21 cellular contexts compared by ENCODE assay signal in the genomic region with DNA sequence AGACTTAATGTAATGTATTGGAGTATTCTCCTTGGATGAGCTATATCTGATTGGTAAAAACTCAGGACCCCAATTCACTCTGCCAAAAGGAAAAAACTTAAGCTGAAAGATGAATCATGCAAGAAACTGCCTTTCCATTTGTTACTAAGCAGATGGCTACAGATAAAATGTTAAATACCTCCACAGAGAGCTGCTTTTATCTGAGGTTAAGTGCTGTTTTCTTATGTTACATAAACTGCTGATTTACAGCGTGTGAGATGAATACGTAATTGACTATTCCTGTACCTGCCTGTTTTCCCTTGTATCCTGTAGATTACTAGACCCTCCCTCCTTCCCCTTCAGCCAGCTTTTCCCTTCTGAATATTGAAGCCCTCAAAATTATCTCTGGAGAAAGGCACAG. TPM values are rescaled to one million over a fixed set of nuclear protein-coding genes. Genes with fewer than 3 reads are reported as not detected.
A peak's percentile ranks its signal among the peaks of the same experiment; 100 is the strongest.
DNase-seq lines count a peak whose midpoint lies in the region; ATAC-seq, FAIRE-seq and TF ChIP-seq lines count a peak whose summit lies in the region.
"Had no signal": no experiment of that assay in that cellular context is flagged by ENCODE, and none has a peak within 500 bp of the region (broad histone marks: within the 10 kb centered on the region; RNA-seq: fewer than 3 reads in every experiment).

No MANE protein-coding gene starts in this region.

- H3K9ac ChIP-seq in SK-N-SH (no peak overlapping the region), astrocyte (ENCODE audit: low read length) (no peak overlapping the region)
- H3K9ac ChIP-seq: BLaER1 had no signal

- peak overlapping the region; percentile 12 for H3K27ac Mint-ChIP-seq in astrocyte (ENCODE audit: unreplicated experiment)
- H3K27ac Mint-ChIP-seq in stimulated activated naive CD8-positive, alpha-beta T cell treated with anti-CD3 and anti-CD28 coated beads, Interleukin-15, amount 100 ng/mL, for 72 hours = no peak overlapping the region
- H3K27ac Mint-ChIP-seq: CD14-positive monocyte, HFFc6 had no signal

- 18% methylated on average over 2 of the region's 2 CpGs for WGBS in SK-N-SH (ENCODE audit: low lambda C conversion rate)
- WGBS in aorta, 2 donors = 32 to 77% methylated on average over 2 of the region's 2 CpGs

- H3K4me2 ChIP-seq in SK-N-SH (no peak overlapping the region), astrocyte (ENCODE audit: low read length) (no peak overlapping the region), osteoblast (ENCODE audit: insufficient read depth, low read length) (no peak overlapping the region)
- H3K4me2 ChIP-seq: A549, BLaER1 had no signal

- H3K4me3 ChIP-seq in SK-N-SH (ENCODE audit: low read depth in 2 of 2, low read length in 1 of 2) = no peak overlapping the region
- H3K4me3 ChIP-seq in astrocyte (ENCODE audit: insufficient read depth, low read depth, low read length) = no peak overlapping the region
- H3K4me3 ChIP-seq in fibroblast of villous mesenchyme (ENCODE audit: low read depth, low read length) = no peak overlapping the region
- H3K4me3 ChIP-seq in osteoblast (ENCODE audit: insufficient read depth, low read length) = no peak overlapping the region
- H3K4me3 ChIP-seq in aorta (ENCODE audit: low read length in 2 of 2) = no peak overlapping the region
- H3K4me3 ChIP-seq: A549, BLaER1 had no signal

- no peak for TF ChIP-seq EP300 in SK-N-SH (IDR thresholded peaks at IDR 0.05; ENCODE audit: borderline replicate concordance in 1 of 2, low read depth in 1 of 2, low read length in 1 of 2)

- no peak for FAIRE-seq in astrocyte (lab: Jason Lieb, UNC)
- FAIRE-seq: A549, HTR-8/SVneo had no signal

- no peaks in the 10 kb centered on the region for H3K9me2 ChIP-seq in SK-N-SH

- H3K4me1 ChIP-seq in SK-N-SH (ENCODE audit: control insufficient read depth in 1 of 2, insufficient read depth in 2 of 2, low read depth in 1 of 2, low read length in 1 of 2) (no peaks in the 10 kb centered on the region), astrocyte (ENCODE audit: insufficient read depth, low read length) (no peaks in the 10 kb centered on the region), osteoblast (ENCODE audit: insufficient read depth, low read length) (no peaks in the 10 kb centered on the region), aorta (ENCODE audit: control insufficient read depth in 1 of 2, insufficient read depth in 2 of 2, low read length in 2 of 2) (no peaks in the 10 kb centered on the region)
- H3K4me1 ChIP-seq: A549, BLaER1 had no signal

- no peaks in the 10 kb centered on the region for H3F3A ChIP-seq in SK-N-SH (replicated peaks; ENCODE audit: insufficient read depth)

- H3K27me3 ChIP-seq in SK-N-SH (ENCODE audit: insufficient read depth) = no peaks in the 10 kb centered on the region
- no peaks in the 10 kb centered on the region for H3K27me3 ChIP-seq in astrocyte (ENCODE audit: insufficient read depth, low read length)
- H3K27me3 ChIP-seq in osteoblast (ENCODE audit: insufficient read depth, low read length) = peaks cover 3% of the 10 kb centered on the region
- H3K27me3 ChIP-seq in aorta (ENCODE audit: control insufficient read depth in 1 of 2, insufficient read depth in 2 of 2, low read length in 1 of 2) = no peaks in the 10 kb centered on the region
- H3K27me3 ChIP-seq: BLaER1 had no signal

- CTCF ChIA-PET in SK-N-SH (lab: Yijun Ruan, JAX) = no interaction called here

- TF ChIP-seq RAD21 in SK-N-SH (IDR thresholded peaks at IDR 0.05; ENCODE audit: low read length) = no peak

- H3K4me3 Mint-ChIP-seq in astrocyte (ENCODE audit: unreplicated experiment) = no peak overlapping the region
- H3K4me3 Mint-ChIP-seq in stimulated activated naive CD8-positive, alpha-beta T cell treated with anti-CD3 and anti-CD28 coated beads, Interleukin-15, amount 100 ng/mL, for 72 hours = no peak overlapping the region
- H3K4me3 Mint-ChIP-seq: CD14-positive monocyte; CD4-positive, alpha-beta memory T cell; HFFc6 had no signal

- no peak overlapping the region for H3K27ac ChIP-seq in SK-N-SH (ENCODE audit: low read depth in 2 of 2, low read length in 1 of 2)
- no peak overlapping the region for H3K27ac ChIP-seq in astrocyte (ENCODE audit: low read depth, low read length)
- no peak overlapping the region for H3K27ac ChIP-seq in osteoblast (ENCODE audit: low read depth, low read length)
- no peak overlapping the region for H3K27ac ChIP-seq in aorta (ENCODE audit: low read depth in 1 of 2, low read length in 2 of 2)
- H3K27ac ChIP-seq: 22Rv1, A549, BLaER1 had no signal

- no peaks in the 10 kb centered on the region for H4K20me1 ChIP-seq in SK-N-SH (ENCODE audit: insufficient read depth)
- H4K20me1 ChIP-seq in astrocyte (ENCODE audit: insufficient read depth, low read length) = no peaks in the 10 kb centered on the region
- H4K20me1 ChIP-seq in osteoblast (ENCODE audit: insufficient read depth, low read length) = no peaks in the 10 kb centered on the region
- H4K20me1 ChIP-seq: BLaER1 had no signal

- no peak for TF ChIP-seq CTCF in SK-N-SH (IDR thresholded peaks at IDR 0.05)
- no peak for TF ChIP-seq CTCF in astrocyte (IDR thresholded peaks at IDR 0.05; ENCODE audit: insufficient read depth, low read depth, low read length)
- no peak for TF ChIP-seq CTCF in fibroblast of villous mesenchyme (IDR thresholded peaks at IDR 0.05; ENCODE audit: insufficient read depth, low read depth, low read length)
- no peak for TF ChIP-seq CTCF in osteoblast (IDR thresholded peaks at IDR 0.05; ENCODE audit: extremely low read depth, low read depth, low read length)

- H3K9me3 Mint-ChIP-seq in astrocyte (ENCODE audit: unreplicated experiment) = peaks cover 5% of the 10 kb centered on the region
- H3K9me3 Mint-ChIP-seq in stimulated activated naive CD8-positive, alpha-beta T cell treated with anti-CD3 and anti-CD28 coated beads, Interleukin-15, amount 100 ng/mL, for 72 hours = peaks cover 7 to 25% of the 10 kb centered on the region in 2 donors

- no peak for DNase-seq in SK-N-SH
- DNase-seq in astrocyte (ENCODE audit: low read depth) = peak; percentile 24
- peak; percentile 30 for DNase-seq in fibroblast of villous mesenchyme (ENCODE audit: low read depth)
- DNase-seq in osteoblast (ENCODE audit: insufficient read length, low spot score, missing footprints) = peak; percentile 39
- DNase-seq in NCI-H2171 (lab: John Stamatoyannopoulos, UW) = no peak
- no peak for DNase-seq in aorta
- no peak for DNase-seq in stimulated activated naive CD8-positive, alpha-beta T cell treated with anti-CD3 and anti-CD28 coated beads, Interleukin-15, amount 100 ng/mL, for 72 hours
- DNase-seq: CD4-positive, alpha-beta memory T cell; DMS153; DMS79 treated with DMSO at 0.1 percent for 48 hours; GF-D8; GOT3; H7; HFFc6 had no signal

- H3K9me3 ChIP-seq in SK-N-SH = no peaks in the 10 kb centered on the region
- H3K9me3 ChIP-seq in astrocyte (ENCODE audit: insufficient read depth, low read depth, low read length) = no peaks in the 10 kb centered on the region
- no peaks in the 10 kb centered on the region for H3K9me3 ChIP-seq in osteoblast (ENCODE audit: low read depth, low read length)
- H3K9me3 ChIP-seq in aorta (ENCODE audit: control insufficient read depth, low read length) = peaks cover 6% of the 10 kb centered on the region
- H3K9me3 ChIP-seq: A549 had no signal

- intact Hi-C loops in aorta (cut with DNase I) = no loop called here

- POLR2A ChIA-PET in SK-N-SH (lab: Yijun Ruan, JAX) = no interaction called here

- no peak overlapping the region for H2AFZ ChIP-seq in SK-N-SH (ENCODE audit: low read depth)
- H2AFZ ChIP-seq in astrocyte (ENCODE audit: low read depth, low read length) = no peak overlapping the region
- no peak overlapping the region for H2AFZ ChIP-seq in osteoblast (ENCODE audit: low read length)

- peaks cover 6% of the 10 kb centered on the region for H3K4me1 Mint-ChIP-seq in astrocyte (ENCODE audit: low read depth, unreplicated experiment)
- no peaks in the 10 kb centered on the region for H3K4me1 Mint-ChIP-seq in stimulated activated naive CD8-positive, alpha-beta T cell treated with anti-CD3 and anti-CD28 coated beads, Interleukin-15, amount 100 ng/mL, for 72 hours
- H3K4me1 Mint-ChIP-seq: CD14-positive monocyte; CD4-positive, alpha-beta memory T cell had no signal

- ATAC-seq in SK-N-SH treated with all-trans-retinoic acid at 6 μM for 48 hours (no peak), aorta (ENCODE audit: low FRiP score) (no peak)
- no peak for ATAC-seq in stimulated activated naive CD8-positive, alpha-beta T cell treated with anti-CD3 and anti-CD28 coated beads, Interleukin-15, amount 100 ng/mL, for 72 hours
- ATAC-seq: A549, HCT116 had no signal

- H3K36me3 ChIP-seq in SK-N-SH (replicated peaks in 1 of 2; ENCODE audit: control insufficient read depth in 1 of 2, insufficient read depth in 2 of 2, low read length in 1 of 2) (no peaks in the 10 kb centered on the region), astrocyte (ENCODE audit: insufficient read depth, low read length) (no peaks in the 10 kb centered on the region), osteoblast (ENCODE audit: insufficient read depth, low read length) (no peaks in the 10 kb centered on the region), aorta (ENCODE audit: control insufficient read depth in 1 of 2, insufficient read depth in 2 of 2, low read length in 1 of 2) (no peaks in the 10 kb centered on the region)
- H3K36me3 ChIP-seq: BLaER1 had no signal

- no peaks in the 10 kb centered on the region for H3K36me3 Mint-ChIP-seq in astrocyte (ENCODE audit: low read depth, unreplicated experiment)
- H3K36me3 Mint-ChIP-seq: CD14-positive monocyte; CD4-positive, alpha-beta memory T cell had no signal

- H3K79me2 ChIP-seq in SK-N-SH (ENCODE audit: insufficient read depth) = no peaks in the 10 kb centered on the region
- H3K79me2 ChIP-seq in astrocyte (ENCODE audit: insufficient read depth, low read length) = no peaks in the 10 kb centered on the region
- no peaks in the 10 kb centered on the region for H3K79me2 ChIP-seq in osteoblast (ENCODE audit: insufficient read depth, low read length)

- no peaks in the 10 kb centered on the region for H3K27me3 Mint-ChIP-seq in astrocyte (ENCODE audit: low read depth, unreplicated experiment)
- H3K27me3 Mint-ChIP-seq in stimulated activated naive CD8-positive, alpha-beta T cell treated with anti-CD3 and anti-CD28 coated beads, Interleukin-15, amount 100 ng/mL, for 72 hours = no peaks in the 10 kb centered on the region

TF ChIP-seq in SK-N-SH, 30 proteins besides CTCF, POLR2A, EP300 and RAD21:
- no peak for TF ChIP-seq NRF1 (IDR thresholded peaks at IDR 0.05; ENCODE audit: low read depth, low read length)

RNA-seq across cellular contexts. Expression of a gene that starts 49.4 kb away (rescaled TPM):
- polyA plus RNA-seq in SK-N-SH (2012; rRNA removed) = not detected in 2 replicates
- polyA plus RNA-seq in SK-N-SH (2012; cell fraction: cytosol; rRNA removed) = not detected in 2 replicates
- polyA plus RNA-seq in SK-N-SH (2012; cell fraction: nucleus; rRNA removed) = not detected in 2 replicates
- total RNA-seq in astrocyte = not detected in 2 replicates
- total RNA-seq in fibroblast of villous mesenchyme = not detected in 2 replicates
- not detected in 2 replicates for total RNA-seq in osteoblast
- under 1 TPM; 0.13 to 0.18 TPM for total RNA-seq in aorta
- polyA plus RNA-seq in aorta = 10 to 100 TPM in 1 of 2 donors, under 1 TPM in 1; 0.69 to 13.4 TPM
- total RNA-seq: CD4-positive, alpha-beta memory T cell; H7 had no signal
- polyA plus RNA-seq: A549; CD14-positive monocyte; CD4-positive, alpha-beta memory T cell had no signal

Comparison
In these comparisons a context has a peak if more than half of its experiments do, and no peak if none do; other contexts are left out.
1. DNase-seq: peak in astrocyte (single experiment), fibroblast of villous mesenchyme (single experiment) and osteoblast (single experiment); none in SK-N-SH (single experiment), NCI-H2171 (single experiment), aorta (0 of 2) and stimulated activated naive CD8-positive, alpha-beta T cell treated with anti-CD3 and anti-CD28 coated beads, Interleukin-15, amount 100 ng/mL, for 72 hours (0 of 2).